In genomic region chr17:14797021-14797420, GRCh38 we compare ENCODE assay signal across 29 cellular contexts.
"Had no signal": no experiment of that assay in that cellular context is flagged by ENCODE, and none has a peak within 500 bp of the region (broad histone marks: within the 10 kb centered on the region; RNA-seq: fewer than 3 reads in every experiment).

No MANE protein-coding gene starts in this region.

- H3K4me3 ChIP-seq: coronary artery, dorsolateral prefrontal cortex, esophagus muscularis mucosa, gastrocnemius medialis, heart right ventricle had no signal

- H3K27ac Mint-ChIP-seq: activated CD4-positive, alpha-beta memory T cell treated with anti-CD3 and anti-CD28 coated beads, Interleukin-2, amount 10 ng/mL, durations not matched to agents 7 days and 5 days; activated CD4-positive, alpha-beta T cell treated with anti-CD3 and anti-CD28 coated beads, Interleukin-2, amount 10 ng/mL, durations not matched to agents 7 days and 5 days; activated naive CD8-positive, alpha-beta T cell; activated T-helper 17 cell treated with anti-CD3 and anti-CD28 coated beads, Interleukin-2, amount 50 U/mL, for 72 hours; dendritic cell treated with granulocyte-macrophage colony-stimulating factor and Interleukin-4, amounts not matched to agents 40 ng/mL and 50 ng/mL, for 4 days; effector memory CD8-positive, alpha-beta T cell; WTC11 had no signal

- H3K27me3 ChIP-seq: brain microvascular endothelial cell, foreskin keratinocyte, gastrocnemius medialis had no signal

- FAIRE-seq: astrocyte, bronchial epithelial cell had no signal

- H3K4me1 ChIP-seq: gastrocnemius medialis, heart right ventricle had no signal

- H3K4me1 Mint-ChIP-seq: activated CD4-positive, alpha-beta memory T cell treated with anti-CD3 and anti-CD28 coated beads, Interleukin-2, amount 10 ng/mL, durations not matched to agents 7 days and 5 days; activated CD4-positive, alpha-beta T cell treated with anti-CD3 and anti-CD28 coated beads, Interleukin-2, amount 10 ng/mL, durations not matched to agents 7 days and 5 days; activated T-helper 17 cell treated with anti-CD3 and anti-CD28 coated beads, Interleukin-2, amount 50 U/mL, for 72 hours; central memory CD8-positive, alpha-beta T cell had no signal

- ATAC-seq: activated T-cell treated with anti-CD3 and anti-CD28 coated beads, Interleukin-2, amount 50 U/mL, for 4 hours; activated T-helper 17 cell treated with anti-CD3 and anti-CD28 coated beads, Interleukin-2, amount 50 U/mL, for 72 hours; effector memory CD8-positive, alpha-beta T cell; foreskin keratinocyte; gastrocnemius medialis; heart right ventricle; WTC11 had no signal

- H3K4me3 Mint-ChIP-seq: activated CD4-positive, alpha-beta memory T cell treated with anti-CD3 and anti-CD28 coated beads, Interleukin-2, amount 10 ng/mL, durations not matched to agents 7 days and 5 days; activated CD4-positive, alpha-beta T cell treated with anti-CD3 and anti-CD28 coated beads, Interleukin-2, amount 10 ng/mL, durations not matched to agents 7 days and 5 days; activated naive CD8-positive, alpha-beta T cell; activated T-cell treated with anti-CD3 and anti-CD28 coated beads, Interleukin-2, amount 50 U/mL, for 4 hours; activated T-helper 17 cell treated with anti-CD3 and anti-CD28 coated beads, Interleukin-2, amount 50 U/mL, for 72 hours; central memory CD8-positive, alpha-beta T cell; dendritic cell treated with granulocyte-macrophage colony-stimulating factor and Interleukin-4, amounts not matched to agents 40 ng/mL and 50 ng/mL, for 4 days; effector memory CD8-positive, alpha-beta T cell; WTC11 had no signal

- H3K9me3 ChIP-seq: gastrocnemius medialis had no signal

- H3K27ac ChIP-seq: brain microvascular endothelial cell, coronary artery, dorsolateral prefrontal cortex, esophagus muscularis mucosa, foreskin keratinocyte, gastrocnemius medialis, heart right ventricle had no signal

- H3K9me3 Mint-ChIP-seq: activated T-cell treated with anti-CD3 and anti-CD28 coated beads, Interleukin-2, amount 50 U/mL, for 4 hours; central memory CD8-positive, alpha-beta T cell had no signal

- H3K36me3 ChIP-seq: brain microvascular endothelial cell, esophagus muscularis mucosa, gastrocnemius medialis, heart right ventricle had no signal

- H3K27me3 Mint-ChIP-seq: dendritic cell treated with granulocyte-macrophage colony-stimulating factor and Interleukin-4, amounts not matched to agents 40 ng/mL and 50 ng/mL, for 4 days had no signal

- H3K36me3 Mint-ChIP-seq: activated naive CD8-positive, alpha-beta T cell had no signal

- DNase-seq: activated CD4-positive, alpha-beta memory T cell treated with anti-CD3 and anti-CD28 coated beads, Interleukin-2, amount 10 ng/mL, durations not matched to agents 7 days and 5 days; activated CD4-positive, alpha-beta T cell treated with anti-CD3 and anti-CD28 coated beads for 1 hour; activated CD4-positive, alpha-beta T cell treated with anti-CD3 and anti-CD28 coated beads for 4 hours; activated CD4-positive, alpha-beta T cell treated with anti-CD3 and anti-CD28 coated beads, Interleukin-2, amount 10 ng/mL, durations not matched to agents 7 days and 5 days; activated CD4-positive, alpha-beta T cell treated with anti-CD3 and anti-CD28 coated beads, Interleukin-2, amount 50 U/mL, for 4 hours; activated effector memory CD4-positive, alpha-beta T cell treated with Interleukin-2 at 50 U/mL for 16 hours; activated gamma-delta T cell treated with Interleukin-2 at 50 U/mL for 16 hours; activated naive CD4-positive, alpha-beta T cell treated with anti-CD3 and anti-CD28 coated beads, Interleukin-2, amount 50 U/mL, for 16 hours; activated naive CD4-positive, alpha-beta T cell treated with Interleukin-2 at 50 U/mL for 16 hours; activated T-cell treated with anti-CD3 and anti-CD28 coated beads, Interleukin-2, amount 50 U/mL, for 4 hours; amniotic stem cell; anterior cingulate cortex; brain microvascular endothelial cell; dorsolateral prefrontal cortex; effector memory CD8-positive, alpha-beta T cell; erythroblast; foreskin keratinocyte; gastrocnemius medialis; heart right ventricle; T-helper 2 cell had no signal
